ENCODE assay signal across 8 cellular contexts in genomic region chr7:99559276-99559915, GRCh38.
A peak's percentile ranks its signal among the peaks of the same experiment; 100 is the strongest.
DNase-seq lines count a peak whose midpoint lies in the region; TF ChIP-seq lines count a peak whose summit lies in the region.

No MANE protein-coding gene starts in this region.

- H3K27ac ChIP-seq in caudate nucleus (ENCODE audit: low read depth, low read length) (peak overlapping the region; percentile 97), mucosa of rectum (ENCODE audit: low read depth in 2 of 2, low read length in 2 of 2) (peak overlapping the region; percentile 97)

- H3K9me3 ChIP-seq in mucosa of rectum (ENCODE audit: control insufficient read depth in 2 of 2, low read length in 2 of 2): no peaks in the 10 kb centered on the region

- no peak for DNase-seq in AG04449 (ENCODE audit: low read depth, low spot score)
- peak; percentile 6 for DNase-seq in KBM-7
- no peak for DNase-seq in caudate nucleus (lab: John Stamatoyannopoulos, UW)
- no peak for DNase-seq in central memory CD4-positive, alpha-beta T cell
- DNase-seq in activated CD4-positive, CD25-positive, alpha-beta regulatory T cell (lab: John Stamatoyannopoulos, UW): no peak
- no peak for DNase-seq in AG08395 (ENCODE audit: low spot score)
- DNase-seq in GM19238 (ENCODE audit: insufficient read length, low spot score): no peak

- H3K36me3 ChIP-seq in mucosa of rectum (ENCODE audit: control insufficient read depth in 2 of 2, insufficient read depth in 2 of 2, low read length in 2 of 2): peaks cover 34 to 42% of the 10 kb centered on the region in 2 donors

- H3K27me3 ChIP-seq in mucosa of rectum (ENCODE audit: control insufficient read depth in 2 of 2, insufficient read depth in 2 of 2, low read length in 2 of 2): no peaks in the 10 kb centered on the region

- H3K4me1 ChIP-seq in mucosa of rectum (ENCODE audit: control insufficient read depth in 2 of 2, insufficient read depth in 2 of 2, low read length in 2 of 2): peaks cover 14 to 20% of the 10 kb centered on the region in 2 donors

- no peak for TF ChIP-seq CTCF in AG04449 (IDR thresholded peaks at IDR 0.05; ENCODE audit: insufficient read depth, low read length, missing control alignments)

- POLR2A ChIA-PET in AG04449 (lab: Yijun Ruan, JAX): interaction anchor here (0.5 to 1.5 kb wide), 7 partner anchors 18 to 83 kb away, joined by 3 to 5 read pairs (median 3); partner anchors contain the start of gene ZKSCAN5

- peak overlapping the region; percentile 92 to 99 for H3K9ac ChIP-seq in mucosa of rectum (ENCODE audit: low read depth in 1 of 2, low read length in 2 of 2)

- CTCF ChIA-PET in AG04449 (lab: Yijun Ruan, JAX): no interaction called here

- peak overlapping the region; percentile 94 for H3K4me3 ChIP-seq in AG04449 (ENCODE audit: low read depth, low read length)
- peak overlapping the region; percentile 91 to 92 for H3K4me3 ChIP-seq in mucosa of rectum (ENCODE audit: low read length in 2 of 2)

- in situ Hi-C loops in KBM-7 (cut with MboI; ENCODE audit: low pct_unique_long_range_greater_than_20kb, low sequenced_read_pairs): no loop called here
